Comparison of ENCODE assay signal across 12 cellular contexts in the genomic region with DNA sequence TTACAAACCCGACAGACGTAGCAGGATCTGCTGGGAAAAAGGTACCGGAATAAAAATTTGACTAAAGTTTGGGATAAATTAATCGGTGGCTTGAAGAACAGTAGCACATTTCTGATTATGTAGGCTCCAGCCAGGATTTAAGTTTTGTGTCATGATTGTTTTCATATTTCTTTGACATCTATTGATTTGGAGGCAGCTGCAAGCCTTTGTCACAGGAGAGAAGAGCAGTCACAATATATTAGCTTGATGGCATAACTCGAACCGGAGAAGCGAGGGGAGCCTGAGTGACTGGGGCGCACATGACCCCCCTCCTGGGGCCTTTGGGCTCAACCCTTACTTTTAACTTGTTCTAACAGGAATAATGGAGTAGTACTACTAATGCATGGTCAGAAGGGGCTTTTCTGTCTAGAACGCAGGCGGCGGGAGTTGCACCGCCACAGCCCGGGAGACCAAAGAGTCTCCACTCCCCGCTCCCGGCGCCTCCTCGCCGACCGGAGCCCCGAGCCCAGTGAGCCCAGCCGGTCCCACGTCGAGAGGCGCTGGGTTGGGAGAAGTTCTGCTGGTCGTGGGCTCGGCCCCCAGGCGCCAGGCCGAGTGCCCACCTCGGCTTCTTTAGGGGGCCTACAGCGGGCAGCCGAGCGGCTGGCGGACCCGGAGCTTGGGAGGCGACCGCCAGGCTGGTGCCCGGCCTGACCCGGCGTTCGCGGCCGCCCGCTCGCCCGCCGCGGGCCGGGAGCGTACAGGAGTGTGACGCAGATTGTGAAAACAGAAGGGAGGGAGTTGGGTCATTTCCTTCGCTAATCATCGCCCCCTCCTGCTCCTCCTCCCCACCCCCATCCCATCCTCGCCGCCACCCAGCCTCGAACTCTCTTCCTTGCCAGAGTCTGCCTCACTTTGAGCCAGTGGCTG. TPM values are rescaled to one million over a fixed set of nuclear protein-coding genes. Genes with fewer than 3 reads are reported as not detected.
A peak's percentile ranks its signal among the peaks of the same experiment; 100 is the strongest.
DNase-seq lines count a peak whose midpoint lies in the region; ATAC-seq and TF ChIP-seq lines count a peak whose summit lies in the region.
"Had no signal": no experiment of that assay in that cellular context is flagged by ENCODE, and none has a peak within 500 bp of the region (broad histone marks: within the 10 kb centered on the region; RNA-seq: fewer than 3 reads in every experiment).

No MANE protein-coding gene starts in this region.

- peaks cover 6% of the 10 kb centered on the region for H3K36me3 Mint-ChIP-seq in activated CD8-positive, alpha-beta T cell treated with anti-CD3 and anti-CD28 coated beads, Interleukin-2, amount 10 ng/mL, durations not matched to agents 7 days and 5 days (ENCODE audit: low read depth)
- H3K36me3 Mint-ChIP-seq in activated CD8-positive, alpha-beta T cell treated with anti-CD3 and anti-CD28 coated beads for 36 hours (ENCODE audit: low read depth) = no peaks in the 10 kb centered on the region

- no peaks in the 10 kb centered on the region for H4K20me1 ChIP-seq in fibroblast of lung (ENCODE audit: control insufficient read depth, extremely low read depth, insufficient read depth, low read length)

- no peak overlapping the region for H2AFZ ChIP-seq in fibroblast of lung (ENCODE audit: low read length)

- no peak overlapping the region for H3K9ac ChIP-seq in fibroblast of lung (ENCODE audit: insufficient read depth, low read length)

- H3K4me2 ChIP-seq in fibroblast of lung (ENCODE audit: extremely low read depth, insufficient read depth, low read length) = peak overlapping the region; percentile 65

- POLR2A ChIA-PET in activated CD8-positive, alpha-beta T cell treated with anti-CD3 and anti-CD28 coated beads, Interleukin-2, amount 10 ng/mL, durations not matched to agents 7 days and 5 days (lab: Charles Lee) = no interaction called here
- POLR2A ChIA-PET in activated CD8-positive, alpha-beta T cell treated with anti-CD3 and anti-CD28 coated beads for 36 hours (lab: Charles Lee) = no interaction called here

- no peak for DNase-seq in activated CD8-positive, alpha-beta T cell treated with anti-CD3 and anti-CD28 coated beads, Interleukin-2, amount 10 ng/mL, durations not matched to agents 7 days and 5 days
- DNase-seq in activated CD8-positive, alpha-beta T cell treated with anti-CD3 and anti-CD28 coated beads for 36 hours = no peak
- DNase-seq in fibroblast of lung (ENCODE audit: low read depth in 2 of 2) (peak in 1 of 2 donors; percentile 13), retina (peak; percentile 95), body of pancreas (no peak)
- DNase-seq in activated effector memory CD4-positive, alpha-beta T cell treated with anti-CD3 and anti-CD28 coated beads, Interleukin-2, amount 50 U/mL, for 16 hours = no peak
- DNase-seq: foreskin melanocyte; midbrain; NCI-H1436 treated with DMSO at 0.1 percent for 48 hours; stimulated activated naive CD4-positive, alpha-beta T cell had no signal

- no peak overlapping the region for H3K4me3 ChIP-seq in fibroblast of lung (replicated peaks in 1 of 4; ENCODE audit: control extremely low read depth in 1 of 4, insufficient read depth in 1 of 4, low read depth in 3 of 4, low read length in 4 of 4)
- H3K4me3 ChIP-seq in body of pancreas = no peak overlapping the region

- peaks cover 71% of the 10 kb centered on the region for H3K27me3 Mint-ChIP-seq in activated CD8-positive, alpha-beta T cell treated with anti-CD3 and anti-CD28 coated beads, Interleukin-2, amount 10 ng/mL, durations not matched to agents 7 days and 5 days (ENCODE audit: low read depth)
- peaks cover 72% of the 10 kb centered on the region for H3K27me3 Mint-ChIP-seq in activated CD8-positive, alpha-beta T cell treated with anti-CD3 and anti-CD28 coated beads for 36 hours

- H3K27me3 ChIP-seq in fibroblast of lung (ENCODE audit: control insufficient read depth, insufficient read depth, low read length) = peaks cover 69% of the 10 kb centered on the region
- peaks cover 0 to 50% of the 10 kb centered on the region in 2 donors for H3K27me3 ChIP-seq in body of pancreas

- peak overlapping the region; percentile 39 for H3K27ac Mint-ChIP-seq in activated CD8-positive, alpha-beta T cell treated with anti-CD3 and anti-CD28 coated beads, Interleukin-2, amount 10 ng/mL, durations not matched to agents 7 days and 5 days
- no peak overlapping the region for H3K27ac Mint-ChIP-seq in activated CD8-positive, alpha-beta T cell treated with anti-CD3 and anti-CD28 coated beads for 36 hours

- TF ChIP-seq CTCF in activated CD8-positive, alpha-beta T cell treated with anti-CD3 and anti-CD28 coated beads for 36 hours (IDR thresholded peaks at IDR 0.05) = no peak
- no peak for TF ChIP-seq CTCF in fibroblast of lung (conservative IDR thresholded peaks at IDR 0.05 in 1 of 2, IDR thresholded peaks at IDR 0.05 in 1 of 2; ENCODE audit: low read depth in 1 of 2, low read length in 2 of 2)
- TF ChIP-seq CTCF in body of pancreas (IDR thresholded peaks at IDR 0.05) = no peak

- CTCF ChIA-PET in activated CD8-positive, alpha-beta T cell treated with anti-CD3 and anti-CD28 coated beads, Interleukin-2, amount 10 ng/mL, durations not matched to agents 7 days and 5 days (lab: Charles Lee) = no interaction called here
- CTCF ChIA-PET in activated CD8-positive, alpha-beta T cell treated with anti-CD3 and anti-CD28 coated beads for 36 hours (lab: Charles Lee) = no interaction called here

- peaks cover 8% of the 10 kb centered on the region for H3K9me3 Mint-ChIP-seq in activated CD8-positive, alpha-beta T cell treated with anti-CD3 and anti-CD28 coated beads, Interleukin-2, amount 10 ng/mL, durations not matched to agents 7 days and 5 days (ENCODE audit: insufficient read depth)
- no peaks in the 10 kb centered on the region for H3K9me3 Mint-ChIP-seq in activated CD8-positive, alpha-beta T cell treated with anti-CD3 and anti-CD28 coated beads for 36 hours

- H3K4me1 ChIP-seq in fibroblast of lung (ENCODE audit: control insufficient read depth, extremely low read depth, insufficient read depth, low read length) (no peaks in the 10 kb centered on the region), body of pancreas (peaks cover 17% of the 10 kb centered on the region)

- TF ChIP-seq POLR2A in body of pancreas (IDR thresholded peaks at IDR 0.05) = no peak

- peak overlapping the region; percentile 6 for H3K4me3 Mint-ChIP-seq in activated CD8-positive, alpha-beta T cell treated with anti-CD3 and anti-CD28 coated beads, Interleukin-2, amount 10 ng/mL, durations not matched to agents 7 days and 5 days
- no peak overlapping the region for H3K4me3 Mint-ChIP-seq in activated CD8-positive, alpha-beta T cell treated with anti-CD3 and anti-CD28 coated beads for 36 hours

- H3K36me3 ChIP-seq in fibroblast of lung (ENCODE audit: control insufficient read depth, insufficient read depth, low read length) = no peaks in the 10 kb centered on the region
- no peaks in the 10 kb centered on the region for H3K36me3 ChIP-seq in body of pancreas (replicated peaks in 1 of 2; ENCODE audit: insufficient read depth in 1 of 2, low read depth in 2 of 2)

- peaks cover 7% of the 10 kb centered on the region for H3K4me1 Mint-ChIP-seq in activated CD8-positive, alpha-beta T cell treated with anti-CD3 and anti-CD28 coated beads, Interleukin-2, amount 10 ng/mL, durations not matched to agents 7 days and 5 days (ENCODE audit: low read depth)
- peaks cover 13% of the 10 kb centered on the region for H3K4me1 Mint-ChIP-seq in activated CD8-positive, alpha-beta T cell treated with anti-CD3 and anti-CD28 coated beads for 36 hours (ENCODE audit: low read depth)

- intact Hi-C loops in activated CD8-positive, alpha-beta T cell treated with anti-CD3 and anti-CD28 coated beads for 36 hours (cut with micrococcal nuclease) = no loop called here
- intact Hi-C loops in body of pancreas (cut with DNase I) = no loop called here

- WGBS in body of pancreas, 2 donors = 9 to 18% methylated on average over 19 to 55 of the region's 55 CpGs

- H3K9me3 ChIP-seq in fibroblast of lung (ENCODE audit: control insufficient read depth, insufficient read depth, low read depth, low read length) = no peaks in the 10 kb centered on the region
- H3K9me3 ChIP-seq in body of pancreas = no peaks in the 10 kb centered on the region

- no peaks in the 10 kb centered on the region for H3K79me2 ChIP-seq in fibroblast of lung (ENCODE audit: control insufficient read depth, insufficient read depth, low read length)

- no peak for ATAC-seq in activated CD8-positive, alpha-beta T cell treated with anti-CD3 and anti-CD28 coated beads, Interleukin-2, amount 10 ng/mL, durations not matched to agents 7 days and 5 days
- no peak for ATAC-seq in activated CD8-positive, alpha-beta T cell treated with anti-CD3 and anti-CD28 coated beads for 36 hours
- ATAC-seq in SK-N-SH treated with all-trans-retinoic acid at 6 μM for 48 hours = peak; percentile 30; the same call in 1 of the 3 replicates
- ATAC-seq in GM21528 (IDR thresholded peaks at IDR 0.05; ENCODE audit: low FRiP score, unreplicated experiment) = no peak
- no peak for ATAC-seq in body of pancreas

- H3K27ac ChIP-seq in fibroblast of lung (ENCODE audit: insufficient read depth, low read length) = no peak overlapping the region
- H3K27ac ChIP-seq in body of pancreas = no peak overlapping the region

TF ChIP-seq in SK-N-SH treated with all-trans-retinoic acid at 6 μM for 48 hours, 23 proteins besides CTCF, POLR2A, EP300 and RAD21 (continues in another document):
- TF ChIP-seq ZNF8 (CRISPR knock-in tag; IDR thresholded peaks at IDR 0.05) = no peak
- TF ChIP-seq, protein P1, sequence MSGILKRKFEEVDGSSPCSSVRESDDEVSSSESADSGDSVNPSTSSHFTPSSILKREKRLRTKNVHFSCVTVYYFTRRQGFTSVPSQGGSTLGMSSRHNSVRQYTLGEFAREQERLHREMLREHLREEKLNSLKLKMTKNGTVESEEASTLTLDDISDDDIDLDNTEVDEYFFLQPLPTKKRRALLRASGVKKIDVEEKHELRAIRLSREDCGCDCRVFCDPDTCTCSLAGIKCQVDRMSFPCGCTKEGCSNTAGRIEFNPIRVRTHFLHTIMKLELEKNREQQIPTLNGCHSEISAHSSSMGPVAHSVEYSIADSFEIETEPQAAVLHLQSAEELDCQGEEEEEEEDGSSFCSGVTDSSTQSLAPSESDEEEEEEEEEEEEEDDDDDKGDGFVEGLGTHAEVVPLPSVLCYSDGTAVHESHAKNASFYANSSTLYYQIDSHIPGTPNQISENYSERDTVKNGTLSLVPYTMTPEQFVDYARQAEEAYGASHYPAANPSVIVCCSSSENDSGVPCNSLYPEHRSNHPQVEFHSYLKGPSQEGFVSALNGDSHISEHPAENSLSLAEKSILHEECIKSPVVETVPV (CRISPR knock-in tag; IDR thresholded peaks at IDR 0.05) = no peak

RNA-seq across cellular contexts. Expression of a gene that starts 15.7 kb away (rescaled TPM):
- not detected for total RNA-seq in activated CD8-positive, alpha-beta T cell treated with anti-CD3 and anti-CD28 coated beads, Interleukin-2, amount 10 ng/mL, durations not matched to agents 7 days and 5 days
- not detected for total RNA-seq in activated CD8-positive, alpha-beta T cell treated with anti-CD3 and anti-CD28 coated beads for 36 hours
- not detected in 2 replicates for total RNA-seq in fibroblast of lung
- polyA plus RNA-seq in fibroblast of lung = 0.44 TPM in 2 replicates
- 0.27 and 0.77 TPM in 2 replicates for polyA plus RNA-seq in fibroblast of lung (2012)
- polyA minus RNA-seq in fibroblast of lung (ENCODE audit: low replicate concordance) = not detected in 2 replicates
- total RNA-seq in body of pancreas = 10 to 100 TPM; 10.2 to 12.5 TPM
